Comparison of ENCODE assay signal across 21 cellular contexts in genomic region chr19:47749326-47749725, GRCh38. TPM values are rescaled to one million over a fixed set of nuclear protein-coding genes. Genes with fewer than 3 reads are reported as not detected.
DNase-seq lines count a peak whose midpoint lies in the region; ATAC-seq and TF ChIP-seq lines count a peak whose summit lies in the region.
"Had no signal": no experiment of that assay in that cellular context is flagged by ENCODE, and none has a peak within 500 bp of the region (broad histone marks: within the 10 kb centered on the region; RNA-seq: fewer than 3 reads in every experiment).

No MANE protein-coding gene starts in this region.

- H3K4me1 ChIP-seq in esophagus muscularis mucosa: peaks cover 24 to 52% (median 40%) of the 10 kb centered on the region in 4 donors
- H3K4me1 ChIP-seq: SJCRH30 had no signal

- peak overlapping the region; percentile 25 to 67 for H3K4me3 Mint-ChIP-seq in activated T-cell treated with anti-CD3 and anti-CD28 coated beads, Interleukin-2, amount 50 U/mL, for 72 hours
- H3K4me3 Mint-ChIP-seq in activated naive CD8-positive, alpha-beta T cell treated with anti-CD3 and anti-CD28 coated beads, Interleukin-2, amount 50 U/mL, for 24 hours: peak overlapping the region; percentile 67
- H3K4me3 Mint-ChIP-seq in stimulated activated naive CD8-positive, alpha-beta T cell treated with anti-CD3 and anti-CD28 coated beads, Interleukin-15, amount 100 ng/mL, for 72 hours: peak overlapping the region; percentile 46 to 59
- H3K4me3 Mint-ChIP-seq in osteocyte (ENCODE audit: unreplicated experiment): no peak overlapping the region

- no peak for ATAC-seq in activated T-cell treated with anti-CD3 and anti-CD28 coated beads, Interleukin-2, amount 50 U/mL, for 72 hours (replicated peaks in 1 of 2)
- no peak for ATAC-seq in activated naive CD8-positive, alpha-beta T cell treated with anti-CD3 and anti-CD28 coated beads, Interleukin-2, amount 50 U/mL, for 24 hours
- ATAC-seq in stimulated activated naive CD8-positive, alpha-beta T cell treated with anti-CD3 and anti-CD28 coated beads, Interleukin-15, amount 100 ng/mL, for 72 hours: peak; percentile 16
- ATAC-seq in HG03095 (IDR thresholded peaks at IDR 0.05; ENCODE audit: unreplicated experiment): no peak
- ATAC-seq: upper lobe of right lung had no signal

- no peaks in the 10 kb centered on the region for H3K27me3 Mint-ChIP-seq in activated T-cell treated with anti-CD3 and anti-CD28 coated beads, Interleukin-2, amount 50 U/mL, for 72 hours (ENCODE audit: low read depth)
- peaks cover 1% of the 10 kb centered on the region for H3K27me3 Mint-ChIP-seq in activated naive CD8-positive, alpha-beta T cell treated with anti-CD3 and anti-CD28 coated beads, Interleukin-2, amount 50 U/mL, for 24 hours
- no peaks in the 10 kb centered on the region for H3K27me3 Mint-ChIP-seq in stimulated activated naive CD8-positive, alpha-beta T cell treated with anti-CD3 and anti-CD28 coated beads, Interleukin-15, amount 100 ng/mL, for 72 hours
- H3K27me3 Mint-ChIP-seq in osteocyte (ENCODE audit: unreplicated experiment): no peaks in the 10 kb centered on the region

- H3K36me3 ChIP-seq in KOPT-K1 (ENCODE audit: insufficient read depth, low read length): peaks cover 75% of the 10 kb centered on the region
- H3K36me3 ChIP-seq in esophagus muscularis mucosa: peaks cover 56 to 80% (median 74%) of the 10 kb centered on the region in 4 donors

- no peaks in the 10 kb centered on the region for H3K9me3 ChIP-seq in KOPT-K1 (ENCODE audit: insufficient read depth, low read length, poor library complexity, severe bottlenecking)
- no peaks in the 10 kb centered on the region for H3K9me3 ChIP-seq in esophagus muscularis mucosa
- H3K9me3 ChIP-seq: adrenal gland, sigmoid colon, SJCRH30, upper lobe of right lung had no signal

- no peak for TF ChIP-seq EP300 in esophagus muscularis mucosa (IDR thresholded peaks at IDR 0.05)

- peaks cover 0 to 4% (median 0%) of the 10 kb centered on the region in 4 donors for H3K27me3 ChIP-seq in esophagus muscularis mucosa
- H3K27me3 ChIP-seq: adrenal gland, sigmoid colon, SJCRH30, upper lobe of right lung had no signal

- H3K4me3 ChIP-seq in esophagus muscularis mucosa: no peak overlapping the region
- H3K4me3 ChIP-seq: adrenal gland, sigmoid colon, SJCRH30, upper lobe of right lung had no signal

- peaks cover 42% of the 10 kb centered on the region for H3K4me1 Mint-ChIP-seq in activated T-cell treated with anti-CD3 and anti-CD28 coated beads, Interleukin-2, amount 50 U/mL, for 72 hours (ENCODE audit: low read depth)
- peaks cover 43% of the 10 kb centered on the region for H3K4me1 Mint-ChIP-seq in activated naive CD8-positive, alpha-beta T cell treated with anti-CD3 and anti-CD28 coated beads, Interleukin-2, amount 50 U/mL, for 24 hours
- H3K4me1 Mint-ChIP-seq in stimulated activated naive CD8-positive, alpha-beta T cell treated with anti-CD3 and anti-CD28 coated beads, Interleukin-15, amount 100 ng/mL, for 72 hours: peaks cover 75% of the 10 kb centered on the region
- H3K4me1 Mint-ChIP-seq in osteocyte (ENCODE audit: unreplicated experiment): peaks cover 10% of the 10 kb centered on the region

- peak overlapping the region; percentile 98 for H3K27ac ChIP-seq in KOPT-K1 (ENCODE audit: low read depth, low read length, poor library complexity, severe bottlenecking)
- H3K27ac ChIP-seq in esophagus muscularis mucosa (replicated peaks in 1 of 4): no peak overlapping the region
- H3K27ac ChIP-seq: adrenal gland, HL-60, sigmoid colon, SJCRH30, upper lobe of right lung had no signal

- peak overlapping the region; percentile 90 for H3K27ac Mint-ChIP-seq in activated T-cell treated with anti-CD3 and anti-CD28 coated beads, Interleukin-2, amount 50 U/mL, for 72 hours
- peak overlapping the region; percentile 81 for H3K27ac Mint-ChIP-seq in activated naive CD8-positive, alpha-beta T cell treated with anti-CD3 and anti-CD28 coated beads, Interleukin-2, amount 50 U/mL, for 24 hours
- peak overlapping the region; percentile 75 to 95 for H3K27ac Mint-ChIP-seq in stimulated activated naive CD8-positive, alpha-beta T cell treated with anti-CD3 and anti-CD28 coated beads, Interleukin-15, amount 100 ng/mL, for 72 hours
- H3K27ac Mint-ChIP-seq in osteocyte (ENCODE audit: unreplicated experiment): no peak overlapping the region

- 80% methylated on average over 3 of the region's 3 CpGs for WGBS in esophagus muscularis mucosa

- TF ChIP-seq POLR2A in esophagus muscularis mucosa (IDR thresholded peaks at IDR 0.05; ENCODE audit: low read depth): no peak

- intact Hi-C loops in esophagus muscularis mucosa (cut with DNase I): no loop called here

- DNase-seq in activated T-cell treated with anti-CD3 and anti-CD28 coated beads, Interleukin-2, amount 50 U/mL, for 72 hours: no peak
- DNase-seq in activated T-cell treated with anti-CD3 and anti-CD28 coated beads, Interleukin-2, amount 50 U/mL, for 1 hour: no peak
- no peak for DNase-seq in activated naive CD8-positive, alpha-beta T cell treated with anti-CD3 and anti-CD28 coated beads, Interleukin-2, amount 50 U/mL, for 24 hours
- no peak for DNase-seq in stimulated activated naive CD8-positive, alpha-beta T cell treated with anti-CD3 and anti-CD28 coated beads, Interleukin-15, amount 100 ng/mL, for 72 hours
- DNase-seq in esophagus muscularis mucosa (ENCODE audit: extremely low spot score) (no peak), osteocyte (ENCODE audit: extremely low spot score, unreplicated experiment) (no peak)
- DNase-seq: activated CD4-positive, alpha-beta T cell treated with anti-CD3 and anti-CD28 coated beads, Interleukin-2, amount 50 U/mL, for 48 hours; adrenal gland; caudate nucleus; effector CD4-positive, alpha-beta T cell; Kasumi-1; kidney; NCI-H1417 treated with DMSO at 0.1 percent for 48 hours; nucleus accumbens; sigmoid colon; SJCRH30; upper lobe of right lung had no signal

- TF ChIP-seq CTCF in esophagus muscularis mucosa (IDR thresholded peaks at IDR 0.05) (no peak), osteocyte (IDR thresholded peaks at IDR 0.05) (no peak)

- H3K36me3 Mint-ChIP-seq in activated T-cell treated with anti-CD3 and anti-CD28 coated beads, Interleukin-2, amount 50 U/mL, for 72 hours (ENCODE audit: insufficient read depth in 2 of 2): peaks cover 9 to 33% of the 10 kb centered on the region in 2 donors
- H3K36me3 Mint-ChIP-seq in activated naive CD8-positive, alpha-beta T cell treated with anti-CD3 and anti-CD28 coated beads, Interleukin-2, amount 50 U/mL, for 24 hours (ENCODE audit: low read depth): peaks cover 51% of the 10 kb centered on the region
- H3K36me3 Mint-ChIP-seq in osteocyte (ENCODE audit: unreplicated experiment): peaks cover 19% of the 10 kb centered on the region

- no peaks in the 10 kb centered on the region for H3K9me3 Mint-ChIP-seq in activated T-cell treated with anti-CD3 and anti-CD28 coated beads, Interleukin-2, amount 50 U/mL, for 72 hours
- H3K9me3 Mint-ChIP-seq in activated naive CD8-positive, alpha-beta T cell treated with anti-CD3 and anti-CD28 coated beads, Interleukin-2, amount 50 U/mL, for 24 hours: no peaks in the 10 kb centered on the region
- H3K9me3 Mint-ChIP-seq in stimulated activated naive CD8-positive, alpha-beta T cell treated with anti-CD3 and anti-CD28 coated beads, Interleukin-15, amount 100 ng/mL, for 72 hours: no peaks in the 10 kb centered on the region
- no peaks in the 10 kb centered on the region for H3K9me3 Mint-ChIP-seq in osteocyte (ENCODE audit: unreplicated experiment)

RNA-seq across cellular contexts. Expression of gene NOP53, which starts 4.0 kb away (rescaled TPM):
- 100 to 1,000 TPM; 405 to 415 TPM for total RNA-seq in activated T-cell treated with anti-CD3 and anti-CD28 coated beads, Interleukin-2, amount 50 U/mL, for 72 hours
- total RNA-seq in esophagus muscularis mucosa (100 to 1,000 TPM; 350 to 500 (median 454) TPM), osteocyte (231 and 232 TPM in 2 replicates)

RNA-seq across cellular contexts. Expression of gene SELENOW, which starts 29.2 kb away (rescaled TPM):
- 10 to 100 TPM; 73.4 to 79.5 TPM for total RNA-seq in activated T-cell treated with anti-CD3 and anti-CD28 coated beads, Interleukin-2, amount 50 U/mL, for 72 hours
- 1,000 to 10,000 TPM; 1,363 to 1,667 (median 1,434) TPM for total RNA-seq in esophagus muscularis mucosa
- total RNA-seq in osteocyte: 193 and 204 TPM in 2 replicates

RNA-seq across cellular contexts. Expression of gene EHD2, which starts 36.1 kb away (rescaled TPM):
- total RNA-seq in activated T-cell treated with anti-CD3 and anti-CD28 coated beads, Interleukin-2, amount 50 U/mL, for 72 hours: 1 to 10 TPM; 1.6 to 2.9 TPM
- total RNA-seq in esophagus muscularis mucosa (100 to 1,000 TPM; 154 to 444 (median 250) TPM), osteocyte (440 and 443 TPM in 2 replicates)

RNA-seq across cellular contexts. Expression of gene TPRX1, which starts 55.0 kb away (rescaled TPM):
- total RNA-seq in activated T-cell treated with anti-CD3 and anti-CD28 coated beads, Interleukin-2, amount 50 U/mL, for 72 hours: not detected
- total RNA-seq in esophagus muscularis mucosa (not detected), osteocyte (not detected in 2 replicates)
- total RNA-seq: adrenal gland, kidney, mesenteric fat pad, sigmoid colon, SJCRH30, upper lobe of right lung had no signal

Comparison
In these comparisons a context has a peak if more than half of its experiments do, and no peak if none do; other contexts are left out.
1. RNA of gene EHD2, which starts 36.1 kb away (total RNA-seq): 440 to 443 TPM in osteocyte and 154 to 444 TPM in esophagus muscularis mucosa; 1.6 to 2.9 TPM in activated T-cell treated with anti-CD3 and anti-CD28 coated beads, Interleukin-2, amount 50 U/mL, for 72 hours; every median in the first group is over 10 times any median in the second.